In the genomic region with DNA sequence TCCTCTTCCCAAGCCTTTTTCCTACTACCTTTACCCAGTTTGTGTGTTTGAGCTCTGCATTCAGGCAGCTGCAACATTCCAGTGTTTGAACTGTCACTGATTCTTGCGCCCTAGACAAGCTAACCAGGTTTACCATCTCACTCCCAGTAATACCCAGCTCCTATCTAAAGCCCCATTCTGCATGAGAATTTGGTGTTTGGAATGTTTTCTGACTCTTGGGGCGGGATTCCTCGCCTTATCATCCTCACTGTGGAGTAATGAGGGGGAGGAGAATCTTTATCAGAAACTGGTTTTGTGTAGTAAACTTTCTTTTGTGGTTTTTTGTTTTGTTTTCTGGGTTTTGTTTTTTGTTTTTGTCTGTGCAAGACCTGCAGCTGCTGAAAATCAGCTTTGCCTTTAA, we compare ENCODE assay signal across 23 cellular contexts. TPM values are rescaled to one million over a fixed set of nuclear protein-coding genes. Genes with fewer than 3 reads are reported as not detected.
A peak's percentile ranks its signal among the peaks of the same experiment; 100 is the strongest.
DNase-seq lines count a peak whose midpoint lies in the region; ATAC-seq, FAIRE-seq and TF ChIP-seq lines count a peak whose summit lies in the region.
"Had no signal": no experiment of that assay in that cellular context is flagged by ENCODE, and none has a peak within 500 bp of the region (broad histone marks: within the 10 kb centered on the region; RNA-seq: fewer than 3 reads in every experiment).

No MANE protein-coding gene starts in this region.

- CTCF ChIA-PET in activated naive CD4-positive, alpha-beta T cell treated with anti-CD3 and anti-CD28 coated beads, Interleukin-2, amount 10 ng/mL, durations not matched to agents 7 days and 5 days (lab: Charles Lee): no interaction called here
- CTCF ChIA-PET in OCI-LY7 (lab: Charles Lee; ENCODE audit: unreplicated experiment): no interaction called here

- POLR2A ChIA-PET in OCI-LY7 (lab: Charles Lee): interaction anchor here (0.8 to 1.3 kb wide), 2 partner anchors 26 to 36 kb away, joined by 3 to 4 read pairs; no protein-coding TSS in a partner anchor

- TF ChIP-seq POLR2A in H54 (IDR thresholded peaks at IDR 0.05; ENCODE audit: low read depth, low read length): no peak

- no peaks in the 10 kb centered on the region for H3K9me3 Mint-ChIP-seq in activated naive CD4-positive, alpha-beta T cell treated with anti-CD3 and anti-CD28 coated beads, Interleukin-2, amount 50 U/mL, for 24 hours
- H3K9me3 Mint-ChIP-seq in activated naive CD4-positive, alpha-beta T cell treated with anti-CD3 and anti-CD28 coated beads, Interleukin-2, amount 10 ng/mL, durations not matched to agents 7 days and 5 days: no peaks in the 10 kb centered on the region
- no peaks in the 10 kb centered on the region for H3K9me3 Mint-ChIP-seq in stimulated activated effector memory CD8-positive, alpha-beta T cell treated with anti-CD3 and anti-CD28 coated beads, Interleukin-12 subunit alpha, Interleukin-12 subunit beta, amount 100 ng/mL, for 72 hours
- H3K9me3 Mint-ChIP-seq in natural killer cell: no peaks in the 10 kb centered on the region

- H3K4me2 ChIP-seq in OCI-LY7 (ENCODE audit: low read length): no peak overlapping the region
- H3K4me2 ChIP-seq: SK-N-SH had no signal

- H3K4me3 Mint-ChIP-seq in activated naive CD4-positive, alpha-beta T cell treated with anti-CD3 and anti-CD28 coated beads, Interleukin-2, amount 50 U/mL, for 24 hours: no peak overlapping the region
- no peak overlapping the region for H3K4me3 Mint-ChIP-seq in activated naive CD4-positive, alpha-beta T cell treated with anti-CD3 and anti-CD28 coated beads, Interleukin-2, amount 10 ng/mL, durations not matched to agents 7 days and 5 days
- H3K4me3 Mint-ChIP-seq in stimulated activated effector memory CD8-positive, alpha-beta T cell treated with anti-CD3 and anti-CD28 coated beads, Interleukin-12 subunit alpha, Interleukin-12 subunit beta, amount 100 ng/mL, for 72 hours: no peak overlapping the region
- no peak overlapping the region for H3K4me3 Mint-ChIP-seq in natural killer cell

- DNase-seq in activated naive CD4-positive, alpha-beta T cell treated with anti-CD3 and anti-CD28 coated beads, Interleukin-2, amount 10 ng/mL, durations not matched to agents 7 days and 5 days: no peak
- DNase-seq in OCI-LY7 (ENCODE audit: low spot score) (no peak), fibroblast of villous mesenchyme (ENCODE audit: low read depth) (peak; percentile 11), natural killer cell (no peak), H54 (ENCODE audit: insufficient read length, low spot score) (no peak), T-helper 2 cell (no peak)
- no peak for DNase-seq in stimulated activated effector memory CD8-positive, alpha-beta T cell treated with anti-CD3 and anti-CD28 coated beads, Interleukin-12 subunit alpha, Interleukin-12 subunit beta, amount 100 ng/mL, for 72 hours (ENCODE audit: low spot score in 2 of 2)
- DNase-seq: activated CD4-positive, alpha-beta T cell treated with anti-CD3 and anti-CD28 coated beads, Interleukin-2, amount 50 U/mL, for 4 hours; activated effector memory CD4-positive, alpha-beta T cell treated with anti-CD3 and anti-CD28 coated beads, Interleukin-2, amount 50 U/mL, for 16 hours; anterior cingulate cortex; cortex of kidney; mucosa of descending colon; NCI-H1105 treated with DMSO at 0.1 percent for 48 hours; NCI-H2029 treated with DMSO at 0.1 percent for 48 hours; NCI-H2227 treated with DMSO at 0.1 percent for 48 hours; SK-N-SH; stimulated activated CD8-positive, alpha-beta memory T cell treated with anti-CD3 and anti-CD28 coated beads, Interleukin-4, amount 100 ng/mL, for 48 hours; uterus; WERI-Rb-1 had no signal

- peaks cover 3% of the 10 kb centered on the region; the same call in 1 of the 2 replicates for H4K20me1 ChIP-seq in OCI-LY7 (ENCODE audit: insufficient read depth, low read length)

- FAIRE-seq in H54 (lab: Jason Lieb, UNC): no peak
- FAIRE-seq: keratinocyte had no signal

- H3K9me3 ChIP-seq in OCI-LY7 (ENCODE audit: low read length): no peaks in the 10 kb centered on the region
- H3K9me3 ChIP-seq: gastroesophageal sphincter, mucosa of descending colon, SK-N-SH, uterus had no signal

- H3K27ac ChIP-seq in OCI-LY7 (ENCODE audit: low read depth, low read length, poor library complexity, severe bottlenecking): no peak overlapping the region
- H3K27ac ChIP-seq: gastroesophageal sphincter, uterus, WERI-Rb-1 had no signal

- H3K36me3 Mint-ChIP-seq in activated naive CD4-positive, alpha-beta T cell treated with anti-CD3 and anti-CD28 coated beads, Interleukin-2, amount 50 U/mL, for 24 hours: peaks cover 12% of the 10 kb centered on the region
- H3K36me3 Mint-ChIP-seq in activated naive CD4-positive, alpha-beta T cell treated with anti-CD3 and anti-CD28 coated beads, Interleukin-2, amount 10 ng/mL, durations not matched to agents 7 days and 5 days: peaks cover 54% of the 10 kb centered on the region
- peaks cover 79% of the 10 kb centered on the region for H3K36me3 Mint-ChIP-seq in stimulated activated effector memory CD8-positive, alpha-beta T cell treated with anti-CD3 and anti-CD28 coated beads, Interleukin-12 subunit alpha, Interleukin-12 subunit beta, amount 100 ng/mL, for 72 hours
- peaks cover 13% of the 10 kb centered on the region for H3K36me3 Mint-ChIP-seq in natural killer cell

- no peaks in the 10 kb centered on the region for H3K4me1 Mint-ChIP-seq in activated naive CD4-positive, alpha-beta T cell treated with anti-CD3 and anti-CD28 coated beads, Interleukin-2, amount 50 U/mL, for 24 hours
- H3K4me1 Mint-ChIP-seq in activated naive CD4-positive, alpha-beta T cell treated with anti-CD3 and anti-CD28 coated beads, Interleukin-2, amount 10 ng/mL, durations not matched to agents 7 days and 5 days: no peaks in the 10 kb centered on the region
- no peaks in the 10 kb centered on the region for H3K4me1 Mint-ChIP-seq in stimulated activated effector memory CD8-positive, alpha-beta T cell treated with anti-CD3 and anti-CD28 coated beads, Interleukin-12 subunit alpha, Interleukin-12 subunit beta, amount 100 ng/mL, for 72 hours
- no peaks in the 10 kb centered on the region for H3K4me1 Mint-ChIP-seq in natural killer cell

- no peak for TF ChIP-seq CTCF in OCI-LY7 (conservative IDR thresholded peaks at IDR 0.05; ENCODE audit: low read length)
- TF ChIP-seq CTCF in fibroblast of villous mesenchyme (IDR thresholded peaks at IDR 0.05; ENCODE audit: insufficient read depth, low read depth, low read length): no peak
- TF ChIP-seq CTCF in natural killer cell (IDR thresholded peaks at IDR 0.05): no peak

- peaks cover 96% of the 10 kb centered on the region for H3K36me3 ChIP-seq in OCI-LY7 (ENCODE audit: insufficient read depth, low read length)
- H3K36me3 ChIP-seq: uterus had no signal

- H3K27ac Mint-ChIP-seq in activated naive CD4-positive, alpha-beta T cell treated with anti-CD3 and anti-CD28 coated beads, Interleukin-2, amount 50 U/mL, for 24 hours: peak overlapping the region; percentile 38
- no peak overlapping the region for H3K27ac Mint-ChIP-seq in activated naive CD4-positive, alpha-beta T cell treated with anti-CD3 and anti-CD28 coated beads, Interleukin-2, amount 10 ng/mL, durations not matched to agents 7 days and 5 days
- peak overlapping the region; percentile 67 for H3K27ac Mint-ChIP-seq in stimulated activated effector memory CD8-positive, alpha-beta T cell treated with anti-CD3 and anti-CD28 coated beads, Interleukin-12 subunit alpha, Interleukin-12 subunit beta, amount 100 ng/mL, for 72 hours
- peak overlapping the region in 1 of 2 donors; percentile 15 for H3K27ac Mint-ChIP-seq in natural killer cell

- no peak for ATAC-seq in stimulated activated effector memory CD8-positive, alpha-beta T cell treated with anti-CD3 and anti-CD28 coated beads, Interleukin-12 subunit alpha, Interleukin-12 subunit beta, amount 100 ng/mL, for 72 hours
- ATAC-seq in natural killer cell: no peak
- ATAC-seq: gastroesophageal sphincter had no signal

- intact Hi-C loops in OCI-LY7 (cut with micrococcal nuclease; ENCODE audit: unreplicated experiment): no loop called here
- intact Hi-C loops in natural killer cell (cut with micrococcal nuclease): no loop called here

- no peaks in the 10 kb centered on the region for H3K79me2 ChIP-seq in OCI-LY7 (ENCODE audit: insufficient read depth, low read depth, low read length)

- no peaks in the 10 kb centered on the region for H3K27me3 Mint-ChIP-seq in activated naive CD4-positive, alpha-beta T cell treated with anti-CD3 and anti-CD28 coated beads, Interleukin-2, amount 50 U/mL, for 24 hours
- no peaks in the 10 kb centered on the region for H3K27me3 Mint-ChIP-seq in activated naive CD4-positive, alpha-beta T cell treated with anti-CD3 and anti-CD28 coated beads, Interleukin-2, amount 10 ng/mL, durations not matched to agents 7 days and 5 days
- no peaks in the 10 kb centered on the region for H3K27me3 Mint-ChIP-seq in natural killer cell (ENCODE audit: low read depth in 2 of 2)

- H2AFZ ChIP-seq in OCI-LY7 (ENCODE audit: low read length): no peak overlapping the region

- H3K9me2 ChIP-seq in OCI-LY7 (ENCODE audit: insufficient read depth, low read length): no peaks in the 10 kb centered on the region
- H3K9me2 ChIP-seq: SK-N-SH had no signal

- no peak overlapping the region for H3K4me3 ChIP-seq in OCI-LY7 (ENCODE audit: low read depth, low read length, poor library complexity, severe bottlenecking)
- no peak overlapping the region for H3K4me3 ChIP-seq in fibroblast of villous mesenchyme (ENCODE audit: low read depth, low read length)
- H3K4me3 ChIP-seq: gastroesophageal sphincter, mucosa of descending colon, uterus had no signal

- BruUV-seq in OCI-LY7 (replicated peaks; lab: Mats Ljungman, UMichigan): TSS peak; percentile 30

- H3K4me1 ChIP-seq in OCI-LY7 (ENCODE audit: insufficient read depth, low read length, poor library complexity, severe bottlenecking): peaks cover 3% of the 10 kb centered on the region
- H3K4me1 ChIP-seq: gastroesophageal sphincter, uterus had no signal

RNA-seq across cellular contexts. Expression of gene NCF2, which starts 36.5 kb away (rescaled TPM):
- 4.0 and 5.0 TPM in 2 replicates for total RNA-seq in OCI-LY7 (2014; rRNA removed; shearing (Covaris generic))
- 13.5 and 17.4 TPM in 2 replicates for total RNA-seq in OCI-LY7 (2022)
- 1.6 TPM in 1 of 2 replicates, not detected in the other for total RNA-seq in fibroblast of villous mesenchyme
- total RNA-seq in natural killer cell: 10 to 100 TPM; 10.4 to 21.7 (median 14.8) TPM
- total RNA-seq: A673 had no signal
